In the genomic region with DNA sequence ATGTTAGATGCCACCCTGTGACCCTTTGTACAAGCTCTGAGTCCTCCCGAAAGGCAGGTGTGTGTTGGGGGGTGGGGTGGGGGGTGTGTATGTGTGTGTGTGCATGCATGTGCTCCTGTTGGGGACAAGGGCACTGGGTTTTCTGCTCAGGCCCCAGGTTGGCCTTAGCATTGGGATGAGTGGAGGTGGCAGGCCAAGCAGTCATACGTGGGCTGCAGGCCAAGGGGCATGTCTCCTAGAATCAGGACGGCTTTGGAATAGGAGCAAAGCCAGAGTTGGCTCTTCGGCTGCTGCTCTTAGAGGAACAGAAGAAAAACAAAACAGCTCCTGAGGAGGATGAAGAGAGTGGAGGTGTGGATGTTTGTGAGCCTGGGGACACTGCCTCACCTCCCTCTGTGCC, we compare ENCODE assay signal across 26 cellular contexts. TPM values are rescaled to one million over a fixed set of nuclear protein-coding genes. Genes with fewer than 3 reads are reported as not detected.
DNase-seq lines count a peak whose midpoint lies in the region; ATAC-seq and TF ChIP-seq lines count a peak whose summit lies in the region.
"Had no signal": no experiment of that assay in that cellular context is flagged by ENCODE, and none has a peak within 500 bp of the region (broad histone marks: within the 10 kb centered on the region; RNA-seq: fewer than 3 reads in every experiment).

No MANE protein-coding gene starts in this region.

- no peaks in the 10 kb centered on the region for H3K36me3 Mint-ChIP-seq in nephron (ENCODE audit: low read depth)
- H3K36me3 Mint-ChIP-seq: CD14-positive monocyte; CD8-positive, alpha-beta memory T cell had no signal

- peak in 3 of 4 donors; percentile 44 to 71 (median 50) for ATAC-seq in heart left ventricle
- no peak for ATAC-seq in GM21360 (IDR thresholded peaks at IDR 0.05; ENCODE audit: unreplicated experiment)
- ATAC-seq: GM12878 had no signal

- no peaks in the 10 kb centered on the region for H3K9me3 Mint-ChIP-seq in nephron
- H3K9me3 Mint-ChIP-seq: CD14-positive monocyte; CD8-positive, alpha-beta memory T cell had no signal

- intact Hi-C loops in heart left ventricle (cut with DNase I), result no loop called here

- H3K27ac Mint-ChIP-seq in nephron, result peak overlapping the region; percentile 63 to 91 (median 65)
- H3K27ac Mint-ChIP-seq: CD14-positive monocyte; CD8-positive, alpha-beta memory T cell had no signal

- H3K27ac ChIP-seq in heart left ventricle, result no peak overlapping the region
- H3K27ac ChIP-seq: HL-60 had no signal

- peak overlapping the region in 1 of 3 experiments; percentile 7 for H3K4me3 Mint-ChIP-seq in nephron
- H3K4me3 Mint-ChIP-seq: CD14-positive monocyte; CD8-positive, alpha-beta memory T cell had no signal

- peak; percentile 36 for DNase-seq in MG63
- DNase-seq in heart left ventricle, result peak in 2 of 5 donors; percentile 51 to 71
- DNase-seq in UCSD-AML1 (lab: John Stamatoyannopoulos, UW; ENCODE audit: unreplicated experiment), result no peak
- DNase-seq in activated CD4-positive, alpha-beta T cell treated with anti-CD3 and anti-CD28 coated beads for 48 hours, result no peak
- DNase-seq in NCI-H1417 treated with DMSO at 0.1 percent for 48 hours (lab: John Stamatoyannopoulos, UW), result no peak
- DNase-seq: BE2C; CD8-positive, alpha-beta memory T cell; DMS 273 treated with DMSO at 0.1 percent for 48 hours; DMS79; EL; GDM1; HCEC 1CT; NCI-H1092; NCI-H1436; NCI-H187; NCI-H2081 treated with DMSO at 0.1 percent for 48 hours; NCI-H2171; NCI-H226; NCI-H510A; RPMI8226; SHP77 treated with DMSO at 0.1 percent for 48 hours had no signal

- H3K27me3 ChIP-seq in MG63 (no peaks in the 10 kb centered on the region), heart left ventricle (no peaks in the 10 kb centered on the region)
- H3K27me3 ChIP-seq: BE2C had no signal

- no peak for TF ChIP-seq CTCF in heart left ventricle (IDR thresholded peaks at IDR 0.05)
- TF ChIP-seq CTCF in nephron (IDR thresholded peaks at IDR 0.05; ENCODE audit: unreplicated experiment in 3 of 3), result no peak

- WGBS in heart left ventricle, 4 donors, result 22 to 49% (median 45%) methylated on average over 4 of the region's 4 CpGs

- peaks cover 9% of the 10 kb centered on the region for H3K27me3 Mint-ChIP-seq in nephron (ENCODE audit: low read depth)

- peaks cover 90% of the 10 kb centered on the region for H3K4me1 Mint-ChIP-seq in nephron
- H3K4me1 Mint-ChIP-seq: CD14-positive monocyte; CD8-positive, alpha-beta memory T cell had no signal

- H3K4me1 ChIP-seq in heart left ventricle, result peaks cover 0 to 20% (median 9%) of the 10 kb centered on the region in 12 donors
- H3K4me1 ChIP-seq: BE2C had no signal

- TF ChIP-seq POLR2A in heart left ventricle (IDR thresholded peaks at IDR 0.05), result no peak

- H3K36me3 ChIP-seq in MG63, result no peaks in the 10 kb centered on the region
- H3K36me3 ChIP-seq in heart left ventricle, result no peaks in the 10 kb centered on the region
- H3K36me3 ChIP-seq: BE2C had no signal

- no peak overlapping the region for H3K4me3 ChIP-seq in MG63
- H3K4me3 ChIP-seq in heart left ventricle, result no peak overlapping the region
- H3K4me3 ChIP-seq: GM12878 had no signal

- no peaks in the 10 kb centered on the region for H3K9me3 ChIP-seq in MG63
- no peaks in the 10 kb centered on the region for H3K9me3 ChIP-seq in heart left ventricle
- H3K9me3 ChIP-seq: BE2C had no signal

RNA-seq across cellular contexts. Expression of gene HSPA12A, which starts 26.0 kb away (rescaled TPM):
- 2.6 and 2.8 TPM in 2 replicates for total RNA-seq in MG63 (2014; rRNA removed; shearing (Covaris generic); ENCODE audit: low replicate concordance)
- 10 to 100 TPM; 11.0 to 17.0 (median 13.8) TPM for total RNA-seq in heart left ventricle
- 1 to 10 TPM; 4.7 to 9.0 TPM for polyA plus RNA-seq in heart left ventricle
- polyA plus RNA-seq: CD14-positive monocyte; CD8-positive, alpha-beta memory T cell had no signal
